Comparison of ENCODE assay signal across 17 cellular contexts in genomic region chrX:2584216-2584615, GRCh38.
DNase-seq lines count a peak whose midpoint lies in the region; ATAC-seq and TF ChIP-seq lines count a peak whose summit lies in the region.
"Had no signal": no experiment of that assay in that cellular context is flagged by ENCODE, and none has a peak within 500 bp of the region (broad histone marks: within the 10 kb centered on the region; RNA-seq: fewer than 3 reads in every experiment).

No MANE protein-coding gene starts in this region.

- H3K4me1 Mint-ChIP-seq in activated T-cell treated with anti-CD3 and anti-CD28 coated beads, Interleukin-2, amount 50 U/mL, for 4 hours (ENCODE audit: low read depth), result peaks cover 11% of the 10 kb centered on the region
- H3K4me1 Mint-ChIP-seq in activated T-cell treated with anti-CD3 and anti-CD28 coated beads, Interleukin-2, amount 50 U/mL, for 24 hours (ENCODE audit: low read depth), result peaks cover 9% of the 10 kb centered on the region
- H3K4me1 Mint-ChIP-seq in stimulated activated memory B cell treated with anti-CD40 and anti-IgM and Interleukin-4, amounts not matched to agents 10 μg/mL and 1 μg/mL and 100 μg/mL, for 72 hours, result peaks cover 34% of the 10 kb centered on the region
- peaks cover 1% of the 10 kb centered on the region for H3K4me1 Mint-ChIP-seq in activated T-helper 2 cell treated with anti-CD3 and anti-CD28 coated beads, Interferon-gamma antibody, Interleukin-2, Interleukin-4, amounts not matched to agents 10 μg/mL and 5 μg/mL and 100 μg/mL, durations not matched to agents 14 hours and 24 hours and 36 hours (ENCODE audit: low read depth)
- peaks cover 4% of the 10 kb centered on the region for H3K4me1 Mint-ChIP-seq in activated T-helper 17 cell treated with anti-CD3 and anti-CD28 coated beads, Interleukin-2, amount 50 U/mL, for 72 hours

- H3K27me3 Mint-ChIP-seq in activated T-cell treated with anti-CD3 and anti-CD28 coated beads, Interleukin-2, amount 50 U/mL, for 4 hours (ENCODE audit: low read depth), result peaks cover 39% of the 10 kb centered on the region
- H3K27me3 Mint-ChIP-seq in activated T-cell treated with anti-CD3 and anti-CD28 coated beads, Interleukin-2, amount 50 U/mL, for 24 hours, result peaks cover 49% of the 10 kb centered on the region
- peaks cover 69% of the 10 kb centered on the region for H3K27me3 Mint-ChIP-seq in stimulated activated memory B cell treated with anti-CD40 and anti-IgM and Interleukin-4, amounts not matched to agents 10 μg/mL and 1 μg/mL and 100 μg/mL, for 72 hours
- peaks cover 37% of the 10 kb centered on the region for H3K27me3 Mint-ChIP-seq in activated T-helper 2 cell treated with anti-CD3 and anti-CD28 coated beads, Interferon-gamma antibody, Interleukin-2, Interleukin-4, amounts not matched to agents 10 μg/mL and 5 μg/mL and 100 μg/mL, durations not matched to agents 14 hours and 24 hours and 36 hours (ENCODE audit: low read depth)
- H3K27me3 Mint-ChIP-seq in activated T-helper 17 cell treated with anti-CD3 and anti-CD28 coated beads, Interleukin-2, amount 50 U/mL, for 72 hours, result peaks cover 30% of the 10 kb centered on the region

- no peaks in the 10 kb centered on the region for H3K36me3 ChIP-seq in HUES64 (ENCODE audit: insufficient read depth, low read length)
- H3K36me3 ChIP-seq in spleen, result no peaks in the 10 kb centered on the region
- H3K36me3 ChIP-seq: pancreas, upper lobe of right lung had no signal

- no peaks in the 10 kb centered on the region for H3K36me3 Mint-ChIP-seq in activated T-cell treated with anti-CD3 and anti-CD28 coated beads, Interleukin-2, amount 50 U/mL, for 4 hours (ENCODE audit: insufficient read depth)
- no peaks in the 10 kb centered on the region for H3K36me3 Mint-ChIP-seq in activated T-cell treated with anti-CD3 and anti-CD28 coated beads, Interleukin-2, amount 50 U/mL, for 24 hours (ENCODE audit: low read depth)
- no peaks in the 10 kb centered on the region for H3K36me3 Mint-ChIP-seq in stimulated activated memory B cell treated with anti-CD40 and anti-IgM and Interleukin-4, amounts not matched to agents 10 μg/mL and 1 μg/mL and 100 μg/mL, for 72 hours
- H3K36me3 Mint-ChIP-seq in activated T-helper 2 cell treated with anti-CD3 and anti-CD28 coated beads, Interferon-gamma antibody, Interleukin-2, Interleukin-4, amounts not matched to agents 10 μg/mL and 5 μg/mL and 100 μg/mL, durations not matched to agents 14 hours and 24 hours and 36 hours (ENCODE audit: low read depth), result no peaks in the 10 kb centered on the region
- peaks cover 9% of the 10 kb centered on the region for H3K36me3 Mint-ChIP-seq in activated T-helper 17 cell treated with anti-CD3 and anti-CD28 coated beads, Interleukin-2, amount 50 U/mL, for 72 hours (ENCODE audit: low read depth)

- no peak overlapping the region for H3K9ac ChIP-seq in HUES64 (ENCODE audit: low read depth, low read length)

- ATAC-seq in activated T-cell treated with anti-CD3 and anti-CD28 coated beads, Interleukin-2, amount 50 U/mL, for 4 hours, result peak; percentile 21 to 70
- peak; percentile 31 for ATAC-seq in stimulated activated memory B cell treated with anti-CD40 and anti-IgM and Interleukin-4, amounts not matched to agents 10 μg/mL and 1 μg/mL and 100 μg/mL, for 72 hours
- no peak for ATAC-seq in activated T-helper 17 cell treated with anti-CD3 and anti-CD28 coated beads, Interleukin-2, amount 50 U/mL, for 72 hours (replicated peaks)
- ATAC-seq: pancreas, upper lobe of right lung had no signal

- TF ChIP-seq POLR2A in spleen (IDR thresholded peaks at IDR 0.05), result no peak

- TF ChIP-seq CTCF in spleen (IDR thresholded peaks at IDR 0.05 in 8 of 11, conservative IDR thresholded peaks at IDR 0.05 in 3 of 11), result no peak

- H3K4me3 ChIP-seq in HUES64 (ENCODE audit: low read length) (peak overlapping the region; percentile 52), spleen (peak overlapping the region in 1 of 8 donors; percentile 49)
- H3K4me3 ChIP-seq: pancreas, upper lobe of right lung had no signal

- H3K27ac ChIP-seq in HUES64 (ENCODE audit: low read depth, low read length) (no peak overlapping the region), spleen (no peak overlapping the region)
- H3K27ac ChIP-seq: pancreas, upper lobe of right lung had no signal

- H3K4me1 ChIP-seq in HUES64 (ENCODE audit: insufficient read depth, low read length) (peaks cover 17% of the 10 kb centered on the region; the same call in 1 of the 2 replicates), spleen (peaks cover 0 to 14% (median 12%) of the 10 kb centered on the region in 6 donors)
- H3K4me1 ChIP-seq: upper lobe of right lung had no signal

- DNase-seq in activated T-cell treated with anti-CD3 and anti-CD28 coated beads, Interleukin-2, amount 50 U/mL, for 4 hours, result no peak
- no peak for DNase-seq in activated T-cell treated with anti-CD3 and anti-CD28 coated beads, Interleukin-2, amount 50 U/mL, for 24 hours
- DNase-seq in iPS-NIHi11 (ENCODE audit: low spot score) (peak; percentile 63), spleen (no peak)
- DNase-seq in activated T-helper 2 cell treated with anti-CD3 and anti-CD28 coated beads, Interferon-gamma antibody, Interleukin-2, Interleukin-4, amounts not matched to agents 10 μg/mL and 5 μg/mL and 100 μg/mL, durations not matched to agents 14 hours and 24 hours and 36 hours (ENCODE audit: low spot score), result no peak
- DNase-seq: activated CD4-positive, alpha-beta T cell treated with anti-CD3 and anti-CD28 coated beads, Interleukin-2, amount 50 U/mL, for 4 hours; activated T-cell treated with anti-CD3 and anti-CD28 coated beads, Interleukin-2, amount 50 U/mL, for 1 hour; DMS79; effector CD4-positive, alpha-beta T cell; HCEC 1CT; NCI-H1436 treated with DMSO at 0.1 percent for 48 hours; RPMI8226; upper lobe of right lung had no signal

- intact Hi-C loops in spleen (cut with DNase I; ENCODE audit: low total_unique reads), result no loop called here
- intact Hi-C loops in activated T-helper 2 cell treated with anti-CD3 and anti-CD28 coated beads, Interferon-gamma antibody, Interleukin-2, Interleukin-4, amounts not matched to agents 10 μg/mL and 5 μg/mL and 100 μg/mL, durations not matched to agents 14 hours and 24 hours and 36 hours (cut with micrococcal nuclease), result no loop called here

- no peak overlapping the region for H3K27ac Mint-ChIP-seq in activated T-cell treated with anti-CD3 and anti-CD28 coated beads, Interleukin-2, amount 50 U/mL, for 24 hours
- no peak overlapping the region for H3K27ac Mint-ChIP-seq in stimulated activated memory B cell treated with anti-CD40 and anti-IgM and Interleukin-4, amounts not matched to agents 10 μg/mL and 1 μg/mL and 100 μg/mL, for 72 hours
- no peak overlapping the region for H3K27ac Mint-ChIP-seq in activated T-helper 2 cell treated with anti-CD3 and anti-CD28 coated beads, Interferon-gamma antibody, Interleukin-2, Interleukin-4, amounts not matched to agents 10 μg/mL and 5 μg/mL and 100 μg/mL, durations not matched to agents 14 hours and 24 hours and 36 hours
- H3K27ac Mint-ChIP-seq in activated T-helper 17 cell treated with anti-CD3 and anti-CD28 coated beads, Interleukin-2, amount 50 U/mL, for 72 hours, result no peak overlapping the region

- no peaks in the 10 kb centered on the region for H3K9me3 ChIP-seq in HUES64 (ENCODE audit: insufficient read depth, low read depth, low read length)
- no peaks in the 10 kb centered on the region for H3K9me3 ChIP-seq in spleen
- H3K9me3 ChIP-seq: pancreas, upper lobe of right lung had no signal

- under 1% methylated on average over 55 of the region's 55 CpGs for WGBS in HUES64
- 0 to 1% (median 1%) methylated on average over 25 to 55 of the region's 55 CpGs; no CpG with 5 or more reads in 1 of the 5 donors for WGBS in spleen, 5 donors

- no peaks in the 10 kb centered on the region for H3K9me3 Mint-ChIP-seq in activated T-cell treated with anti-CD3 and anti-CD28 coated beads, Interleukin-2, amount 50 U/mL, for 4 hours
- H3K9me3 Mint-ChIP-seq in activated T-cell treated with anti-CD3 and anti-CD28 coated beads, Interleukin-2, amount 50 U/mL, for 24 hours, result no peaks in the 10 kb centered on the region
- no peaks in the 10 kb centered on the region for H3K9me3 Mint-ChIP-seq in stimulated activated memory B cell treated with anti-CD40 and anti-IgM and Interleukin-4, amounts not matched to agents 10 μg/mL and 1 μg/mL and 100 μg/mL, for 72 hours
- no peaks in the 10 kb centered on the region for H3K9me3 Mint-ChIP-seq in activated T-helper 2 cell treated with anti-CD3 and anti-CD28 coated beads, Interferon-gamma antibody, Interleukin-2, Interleukin-4, amounts not matched to agents 10 μg/mL and 5 μg/mL and 100 μg/mL, durations not matched to agents 14 hours and 24 hours and 36 hours
- no peaks in the 10 kb centered on the region for H3K9me3 Mint-ChIP-seq in activated T-helper 17 cell treated with anti-CD3 and anti-CD28 coated beads, Interleukin-2, amount 50 U/mL, for 72 hours

- peaks cover 49% of the 10 kb centered on the region for H3K27me3 ChIP-seq in HUES64 (ENCODE audit: insufficient read depth, low read length)
- H3K27me3 ChIP-seq in spleen (replicated peaks in 1 of 7), result peaks cover 2 to 61% (median 39%) of the 10 kb centered on the region in 7 donors

- H3K4me3 Mint-ChIP-seq in activated T-cell treated with anti-CD3 and anti-CD28 coated beads, Interleukin-2, amount 50 U/mL, for 4 hours, result no peak overlapping the region
- no peak overlapping the region for H3K4me3 Mint-ChIP-seq in activated T-cell treated with anti-CD3 and anti-CD28 coated beads, Interleukin-2, amount 50 U/mL, for 24 hours
- H3K4me3 Mint-ChIP-seq in stimulated activated memory B cell treated with anti-CD40 and anti-IgM and Interleukin-4, amounts not matched to agents 10 μg/mL and 1 μg/mL and 100 μg/mL, for 72 hours, result no peak overlapping the region
- no peak overlapping the region for H3K4me3 Mint-ChIP-seq in activated T-helper 2 cell treated with anti-CD3 and anti-CD28 coated beads, Interferon-gamma antibody, Interleukin-2, Interleukin-4, amounts not matched to agents 10 μg/mL and 5 μg/mL and 100 μg/mL, durations not matched to agents 14 hours and 24 hours and 36 hours (ENCODE audit: low read depth)
- no peak overlapping the region for H3K4me3 Mint-ChIP-seq in activated T-helper 17 cell treated with anti-CD3 and anti-CD28 coated beads, Interleukin-2, amount 50 U/mL, for 72 hours
